1 cellular context compared by ENCODE assay signal in genomic region chr17:55263565-55264272, GRCh38.
TF ChIP-seq lines count a peak whose summit lies in the region.

No MANE protein-coding gene starts in this region.

TF ChIP-seq in K562, 482 proteins besides CTCF, POLR2A, EP300 and RAD21 (continued from another document):
- TF ChIP-seq KAT7 (CRISPR knock-in tag; IDR thresholded peaks at IDR 0.05; ENCODE audit: borderline replicate concordance) = no peak
